Comparison of ENCODE assay signal across 19 cellular contexts in the genomic region with DNA sequence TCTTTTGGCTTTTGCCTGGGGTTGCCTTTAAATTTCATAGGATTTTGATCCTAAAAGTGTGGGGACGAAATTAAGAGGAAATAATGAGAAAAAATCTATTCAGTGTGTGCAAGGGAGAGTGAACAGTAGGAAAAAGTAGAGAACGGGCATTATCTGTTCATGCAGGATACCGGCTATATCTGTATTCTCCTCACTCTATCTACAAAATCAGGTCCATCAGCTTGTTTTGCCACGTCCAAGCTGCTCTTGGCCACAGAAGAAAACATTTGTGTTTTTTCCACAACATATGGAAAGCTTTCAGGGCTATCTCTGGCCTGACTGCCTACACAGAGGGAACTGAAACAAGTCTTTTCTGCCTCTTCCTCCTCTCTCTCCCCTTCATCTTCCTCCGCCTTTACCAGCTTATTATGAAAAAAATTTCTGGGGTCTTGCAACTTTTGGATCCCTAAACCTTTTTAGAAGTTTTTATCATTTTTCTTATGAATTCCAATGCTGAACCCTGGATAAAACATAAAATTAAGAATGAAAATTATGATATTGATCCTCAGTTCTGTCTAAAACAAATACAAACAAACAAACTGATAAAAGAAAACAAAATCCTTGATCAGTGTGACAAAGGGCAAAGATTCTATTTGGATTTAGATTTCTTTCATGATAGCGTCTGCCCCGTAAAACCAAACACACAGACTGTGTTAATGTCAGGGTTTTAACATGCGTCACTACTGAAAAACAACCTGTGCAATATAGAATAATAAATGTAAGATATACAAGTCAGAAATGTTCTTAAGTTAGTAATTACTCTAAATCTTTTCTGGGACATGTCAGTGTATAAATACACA.
"Had no signal": no experiment of that assay in that cellular context is flagged by ENCODE, and none has a peak within 500 bp of the region (broad histone marks: within the 10 kb centered on the region; RNA-seq: fewer than 3 reads in every experiment).

No MANE protein-coding gene starts in this region.

- H3K27me3 ChIP-seq: gastrocnemius medialis, neutrophil, sigmoid colon, stomach had no signal

- H3K9me3 ChIP-seq: gastrocnemius medialis, left ventricle myocardium inferior, neutrophil, sigmoid colon had no signal

- H3K36me3 ChIP-seq: gastrocnemius medialis, left ventricle myocardium inferior, neutrophil, sigmoid colon, stomach had no signal

- H3K4me3 ChIP-seq: gastrocnemius medialis, left ventricle myocardium inferior, lung, sigmoid colon, skin epidermis, stomach had no signal

- ATAC-seq: esophagus mucosa; gastrocnemius medialis; naive thymus-derived CD4-positive, alpha-beta T cell had no signal

- H3K4me1 ChIP-seq: gastrocnemius medialis, left ventricle myocardium inferior, sigmoid colon, stomach had no signal

- DNase-seq: effector memory CD4-positive, alpha-beta T cell; gastrocnemius medialis; glutamatergic neuron; islet precursor cell; left ventricle myocardium inferior; mesenchymal stem cell; naive thymus-derived CD4-positive, alpha-beta T cell; posterior cingulate gyrus; sigmoid colon; stimulated activated CD4-positive, alpha-beta T cell treated with anti-CD3 and anti-CD28 coated beads, Interleukin-2, amount 100 ng/mL, for 24 hours; stimulated activated CD4-positive, alpha-beta T cell treated with anti-CD3 and anti-CD28 coated beads, Interleukin-4, amount 100 ng/mL, for 4 hours; stimulated activated naive CD4-positive, alpha-beta T cell; stomach; substantia nigra; trophoblast cell had no signal

- H3K27ac ChIP-seq: gastrocnemius medialis, left ventricle myocardium inferior, neutrophil, sigmoid colon, skin epidermis, stomach had no signal
